Comparison of ENCODE assay signal across 16 cellular contexts in genomic region chr6:132188865-132189264, GRCh38.
A peak's percentile ranks its signal among the peaks of the same experiment; 100 is the strongest.
DNase-seq lines count a peak whose midpoint lies in the region; TF ChIP-seq lines count a peak whose summit lies in the region.
"Had no signal": no experiment of that assay in that cellular context is flagged by ENCODE, and none has a peak within 500 bp of the region (broad histone marks: within the 10 kb centered on the region; RNA-seq: fewer than 3 reads in every experiment).

No MANE protein-coding gene starts in this region.

- intact Hi-C loops in tibial artery (cut with DNase I; ENCODE audit: low total_unique reads) = no loop called here

- H3K27me3 ChIP-seq in fibroblast of lung (ENCODE audit: control insufficient read depth, insufficient read depth, low read length) (no peaks in the 10 kb centered on the region), tibial artery (no peaks in the 10 kb centered on the region)
- H3K27me3 ChIP-seq: right atrium auricular region, testis had no signal

- H4K20me1 ChIP-seq in fibroblast of lung (ENCODE audit: control insufficient read depth, extremely low read depth, insufficient read depth, low read length) = no peaks in the 10 kb centered on the region

- no peak overlapping the region for H3K4me3 ChIP-seq in fibroblast of lung (replicated peaks in 1 of 4; ENCODE audit: control extremely low read depth in 1 of 4, insufficient read depth in 1 of 4, low read depth in 3 of 4, low read length in 4 of 4)
- H3K4me3 ChIP-seq in tibial artery = no peak overlapping the region
- H3K4me3 ChIP-seq: right atrium auricular region, testis had no signal

- H2AFZ ChIP-seq in fibroblast of lung (ENCODE audit: low read length) = no peak overlapping the region

- no peaks in the 10 kb centered on the region for H3K79me2 ChIP-seq in fibroblast of lung (ENCODE audit: control insufficient read depth, insufficient read depth, low read length)

- H3K4me1 ChIP-seq in fibroblast of lung (ENCODE audit: control insufficient read depth, extremely low read depth, insufficient read depth, low read length) (peaks cover 3% of the 10 kb centered on the region), tibial artery (peaks cover 0 to 29% (median 4%) of the 10 kb centered on the region in 4 donors)
- H3K4me1 ChIP-seq: testis had no signal

- peak overlapping the region; percentile 60 for H3K4me2 ChIP-seq in fibroblast of lung (ENCODE audit: extremely low read depth, insufficient read depth, low read length)

- H3K9me3 ChIP-seq in fibroblast of lung (ENCODE audit: control insufficient read depth, insufficient read depth, low read depth, low read length) = no peaks in the 10 kb centered on the region
- no peaks in the 10 kb centered on the region for H3K9me3 ChIP-seq in tibial artery
- H3K9me3 ChIP-seq: right atrium auricular region, testis had no signal

- TF ChIP-seq CTCF in fibroblast of lung (conservative IDR thresholded peaks at IDR 0.05 in 1 of 2, IDR thresholded peaks at IDR 0.05 in 1 of 2; ENCODE audit: low read depth in 1 of 2, low read length in 2 of 2) = no peak
- TF ChIP-seq CTCF in tibial artery (IDR thresholded peaks at IDR 0.05) = no peak

- peak; percentile 6 for DNase-seq in SKM-1 treated with dmso at 0.1 percent for 144 hours (lab: John Stamatoyannopoulos, UW; ENCODE audit: unreplicated experiment)
- no peak for DNase-seq in SKM-1 (lab: John Stamatoyannopoulos, UW; ENCODE audit: unreplicated experiment)
- peak; percentile 89 for DNase-seq in RPMI7951 (ENCODE audit: low read depth)
- peak; percentile 84 to 92 for DNase-seq in fibroblast of lung (ENCODE audit: low read depth in 2 of 2)
- DNase-seq in stromal cell of bone marrow (ENCODE audit: low read depth) = peak; percentile 73
- no peak for DNase-seq in tibial artery
- DNase-seq in NCI-H1092 (lab: John Stamatoyannopoulos, UW) = no peak
- DNase-seq in Ammon's horn (ENCODE audit: low spot score) = no peak
- DNase-seq: 8988T; activated naive CD8-positive, alpha-beta T cell treated with anti-CD3 and anti-CD28 coated beads for 36 hours; DMS79; effector memory CD8-positive, alpha-beta T cell; NCI-H1436 treated with DMSO at 0.1 percent for 48 hours; T-helper 9 cell; testis had no signal

- H3K9ac ChIP-seq in fibroblast of lung (ENCODE audit: insufficient read depth, low read length) = no peak overlapping the region

- H3K36me3 ChIP-seq in fibroblast of lung (ENCODE audit: control insufficient read depth, insufficient read depth, low read length) (no peaks in the 10 kb centered on the region), tibial artery (no peaks in the 10 kb centered on the region)
- H3K36me3 ChIP-seq: right atrium auricular region had no signal

- peak overlapping the region; percentile 55 for H3K27ac ChIP-seq in fibroblast of lung (ENCODE audit: insufficient read depth, low read length)
- H3K27ac ChIP-seq in tibial artery = peak overlapping the region in 1 of 2 donors; percentile 29
- H3K27ac ChIP-seq: testis had no signal

Comparison
In these comparisons a context has a peak if more than half of its experiments do, and no peak if none do; other contexts are left out.
1. DNase-seq: peak in SKM-1 treated with dmso at 0.1 percent for 144 hours (single experiment), RPMI7951 (single experiment), fibroblast of lung (2 of 2) and stromal cell of bone marrow (single experiment); none in SKM-1 (single experiment), tibial artery (0 of 2), NCI-H1092 (single experiment) and Ammon's horn (single experiment).